Comparison of ENCODE assay signal across 8 cellular contexts in genomic region chr20:2101057-2101934, GRCh38. TPM values are rescaled to one million over a fixed set of nuclear protein-coding genes. Genes with fewer than 3 reads are reported as not detected.
A peak's percentile ranks its signal among the peaks of the same experiment; 100 is the strongest.
DNase-seq lines count a peak whose midpoint lies in the region; ATAC-seq and TF ChIP-seq lines count a peak whose summit lies in the region.

Gene STK35 (plus strand): TSS chr20:2101827. CDS start chr20:2101882, 55 bp downstream.

- H3K36me3 Mint-ChIP-seq in activated naive CD4-positive, alpha-beta T cell treated with anti-CD3 and anti-CD28 coated beads, Interleukin-2, amount 10 ng/mL, durations not matched to agents 7 days and 5 days, result peaks cover 21% of the 10 kb centered on the region

- H3K9me2 ChIP-seq in OCI-LY7 (ENCODE audit: insufficient read depth, low read length), result no peaks in the 10 kb centered on the region

- POLR2A ChIA-PET in OCI-LY7 (lab: Charles Lee), result interaction anchor here (0.6 to 1.7 kb wide), 3 partner anchors 12 to 1641 kb away, joined by 3 to 4 read pairs (median 3); no protein-coding TSS in a partner anchor

- H3K27ac Mint-ChIP-seq in activated naive CD4-positive, alpha-beta T cell treated with anti-CD3 and anti-CD28 coated beads, Interleukin-2, amount 10 ng/mL, durations not matched to agents 7 days and 5 days, result peak within 1 kb of the TSS; percentile 99

- intact Hi-C loops in OCI-LY7 (cut with micrococcal nuclease; ENCODE audit: unreplicated experiment) (loop anchor here (5.0 kb wide), 6 partner anchors 71 to 551 kb away; partner anchors contain the start of genes NOP56, SIRPA and SNRPB), cardiac septum (cut with DNase I) (loop anchor here (5.0 to 10.0 kb wide), 2 partner anchors 46 to 326 kb away; no protein-coding TSS in a partner anchor), psoas muscle (cut with DNase I) (loop anchor here (5.0 to 10.0 kb wide), 2 partner anchors 41 to 206 kb away; partner anchors contain the start of gene SIRPA (in 2 of the 2))

- peak within 1 kb of the TSS; percentile 96 for H2AFZ ChIP-seq in OCI-LY7 (ENCODE audit: low read length)

- TF ChIP-seq CTCF in OCI-LY7 (conservative IDR thresholded peaks at IDR 0.05; ENCODE audit: low read length), result no peak
- no peak for TF ChIP-seq CTCF in psoas muscle (IDR thresholded peaks at IDR 0.05)

- H3K4me2 ChIP-seq in OCI-LY7 (ENCODE audit: low read length), result peak within 1 kb of the TSS; percentile 85

- peaks cover 42% of the 10 kb centered on the region for H3K4me1 Mint-ChIP-seq in activated naive CD4-positive, alpha-beta T cell treated with anti-CD3 and anti-CD28 coated beads, Interleukin-2, amount 10 ng/mL, durations not matched to agents 7 days and 5 days

- peak within 1 kb of the TSS; percentile 85 for H3K27ac ChIP-seq in OCI-LY7 (ENCODE audit: low read depth, low read length, poor library complexity, severe bottlenecking)
- peak within 1 kb of the TSS; percentile 99 for H3K27ac ChIP-seq in psoas muscle

- peaks cover 23% of the 10 kb centered on the region for H4K20me1 ChIP-seq in OCI-LY7 (ENCODE audit: insufficient read depth, low read length)

- peaks cover 26% of the 10 kb centered on the region for H3K4me1 ChIP-seq in OCI-LY7 (ENCODE audit: insufficient read depth, low read length, poor library complexity, severe bottlenecking)
- H3K4me1 ChIP-seq in psoas muscle, result peaks cover 33% of the 10 kb centered on the region

- ATAC-seq in GM21423 (IDR thresholded peaks at IDR 0.05; ENCODE audit: unreplicated experiment) (peak; percentile 36), psoas muscle (peak; percentile 75 to 78 (median 76))

- 1 to 2% (median 2%) methylated on average over 40 of the region's 40 CpGs for WGBS in psoas muscle, 3 donors

- H3K9me3 Mint-ChIP-seq in activated naive CD4-positive, alpha-beta T cell treated with anti-CD3 and anti-CD28 coated beads, Interleukin-2, amount 10 ng/mL, durations not matched to agents 7 days and 5 days, result no peaks in the 10 kb centered on the region

- DNase-seq in DMS53 (lab: John Stamatoyannopoulos, UW) (peak; percentile 27), HPDE6-E6E7 (ENCODE audit: extremely low spot score) (peak; percentile 76), OCI-LY7 (ENCODE audit: low spot score) (peak; percentile 79), cardiac septum (ENCODE audit: low spot score) (no peak), psoas muscle (peak in 1 of 2 donors; percentile 83), kidney tubule cell (ENCODE audit: low spot score) (no peak)
- DNase-seq in activated naive CD4-positive, alpha-beta T cell treated with anti-CD3 and anti-CD28 coated beads, Interleukin-2, amount 10 ng/mL, durations not matched to agents 7 days and 5 days, result peak; percentile 80

- H3K4me3 ChIP-seq in OCI-LY7 (ENCODE audit: low read depth, low read length, poor library complexity, severe bottlenecking), result peak within 1 kb of the TSS; percentile 93
- peak within 1 kb of the TSS; percentile 93 for H3K4me3 ChIP-seq in psoas muscle

- peaks cover 33% of the 10 kb centered on the region for H3K79me2 ChIP-seq in OCI-LY7 (ENCODE audit: insufficient read depth, low read depth, low read length)

- TSS peak; percentile 80 for BruUV-seq in OCI-LY7 (replicated peaks; lab: Mats Ljungman, UMichigan)

- peaks cover 22% of the 10 kb centered on the region; the same call in 1 of the 2 replicates for H3K36me3 ChIP-seq in OCI-LY7 (ENCODE audit: insufficient read depth, low read length)
- H3K36me3 ChIP-seq in psoas muscle (ENCODE audit: insufficient read depth in 1 of 2, low read depth in 1 of 2), result peaks cover 0 to under 1% of the 10 kb centered on the region in 2 donors

- no peaks in the 10 kb centered on the region for H3K9me3 ChIP-seq in OCI-LY7 (ENCODE audit: low read length)
- no peaks in the 10 kb centered on the region for H3K9me3 ChIP-seq in psoas muscle

- H3K27me3 ChIP-seq in psoas muscle (ENCODE audit: insufficient read depth in 3 of 3, low read length in 2 of 3), result no peaks in the 10 kb centered on the region

- peak within 1 kb of the TSS; percentile 95 for H3K4me3 Mint-ChIP-seq in activated naive CD4-positive, alpha-beta T cell treated with anti-CD3 and anti-CD28 coated beads, Interleukin-2, amount 10 ng/mL, durations not matched to agents 7 days and 5 days

- CTCF ChIA-PET in OCI-LY7 (lab: Charles Lee; ENCODE audit: unreplicated experiment), result no interaction called here
- CTCF ChIA-PET in activated naive CD4-positive, alpha-beta T cell treated with anti-CD3 and anti-CD28 coated beads, Interleukin-2, amount 10 ng/mL, durations not matched to agents 7 days and 5 days (lab: Charles Lee), result interaction anchor here (1.1 to 1.4 kb wide), 2 partner anchors 18 to 299 kb away, joined by 3 to 4 read pairs; no protein-coding TSS in a partner anchor

- peaks cover 4% of the 10 kb centered on the region for H3K27me3 Mint-ChIP-seq in activated naive CD4-positive, alpha-beta T cell treated with anti-CD3 and anti-CD28 coated beads, Interleukin-2, amount 10 ng/mL, durations not matched to agents 7 days and 5 days

RNA-seq across cellular contexts. Expression of gene STK35, which starts in this region (rescaled TPM):
- 18.7 and 22.3 TPM in 2 replicates for total RNA-seq in OCI-LY7 (2014; rRNA removed; shearing (Covaris generic))
- 21.4 and 24.1 TPM in 2 replicates for total RNA-seq in OCI-LY7 (2022)
- 18.2 TPM for total RNA-seq in cardiac septum
- 1 to 10 TPM; 4.8 to 8.3 (median 5.4) TPM for total RNA-seq in psoas muscle
- polyA plus RNA-seq in psoas muscle, result 1 to 10 TPM; 2.5 to 3.4 (median 2.7) TPM

Comparison
In these comparisons a context has a peak if more than half of its experiments do, and no peak if none do; other contexts are left out.
1. DNase-seq: peak in DMS53 (single experiment), HPDE6-E6E7 (single experiment), OCI-LY7 (single experiment) and activated naive CD4-positive, alpha-beta T cell treated with anti-CD3 and anti-CD28 coated beads, Interleukin-2, amount 10 ng/mL, durations not matched to agents 7 days and 5 days (single experiment); none in cardiac septum (single experiment) and kidney tubule cell (single experiment).